In the genomic region with DNA sequence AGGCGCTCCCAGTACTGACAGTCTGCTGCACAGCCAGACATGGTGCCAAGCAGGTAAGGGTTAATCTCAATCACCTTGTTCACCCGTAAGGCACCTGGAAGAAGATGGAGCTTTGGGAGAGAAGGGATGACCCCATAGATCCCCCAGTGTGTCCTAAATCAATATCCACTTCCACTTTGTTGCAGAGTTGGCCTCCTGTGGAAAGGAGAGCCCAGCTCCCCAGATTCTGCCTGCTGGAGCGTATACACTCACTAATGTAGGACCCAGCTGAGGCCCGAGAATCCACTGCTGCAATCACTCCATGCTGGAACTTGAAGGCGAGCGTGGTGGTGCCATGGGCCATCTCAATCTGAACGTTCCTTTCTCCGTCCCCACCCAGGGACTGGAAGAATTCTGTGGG, we compare ENCODE assay signal across 1 cellular context.
TF ChIP-seq lines count a peak whose summit lies in the region.

No MANE protein-coding gene starts in this region.

TF ChIP-seq in WTC11, 78 proteins besides CTCF, POLR2A, EP300 and RAD21:
- TF ChIP-seq, protein P1, sequence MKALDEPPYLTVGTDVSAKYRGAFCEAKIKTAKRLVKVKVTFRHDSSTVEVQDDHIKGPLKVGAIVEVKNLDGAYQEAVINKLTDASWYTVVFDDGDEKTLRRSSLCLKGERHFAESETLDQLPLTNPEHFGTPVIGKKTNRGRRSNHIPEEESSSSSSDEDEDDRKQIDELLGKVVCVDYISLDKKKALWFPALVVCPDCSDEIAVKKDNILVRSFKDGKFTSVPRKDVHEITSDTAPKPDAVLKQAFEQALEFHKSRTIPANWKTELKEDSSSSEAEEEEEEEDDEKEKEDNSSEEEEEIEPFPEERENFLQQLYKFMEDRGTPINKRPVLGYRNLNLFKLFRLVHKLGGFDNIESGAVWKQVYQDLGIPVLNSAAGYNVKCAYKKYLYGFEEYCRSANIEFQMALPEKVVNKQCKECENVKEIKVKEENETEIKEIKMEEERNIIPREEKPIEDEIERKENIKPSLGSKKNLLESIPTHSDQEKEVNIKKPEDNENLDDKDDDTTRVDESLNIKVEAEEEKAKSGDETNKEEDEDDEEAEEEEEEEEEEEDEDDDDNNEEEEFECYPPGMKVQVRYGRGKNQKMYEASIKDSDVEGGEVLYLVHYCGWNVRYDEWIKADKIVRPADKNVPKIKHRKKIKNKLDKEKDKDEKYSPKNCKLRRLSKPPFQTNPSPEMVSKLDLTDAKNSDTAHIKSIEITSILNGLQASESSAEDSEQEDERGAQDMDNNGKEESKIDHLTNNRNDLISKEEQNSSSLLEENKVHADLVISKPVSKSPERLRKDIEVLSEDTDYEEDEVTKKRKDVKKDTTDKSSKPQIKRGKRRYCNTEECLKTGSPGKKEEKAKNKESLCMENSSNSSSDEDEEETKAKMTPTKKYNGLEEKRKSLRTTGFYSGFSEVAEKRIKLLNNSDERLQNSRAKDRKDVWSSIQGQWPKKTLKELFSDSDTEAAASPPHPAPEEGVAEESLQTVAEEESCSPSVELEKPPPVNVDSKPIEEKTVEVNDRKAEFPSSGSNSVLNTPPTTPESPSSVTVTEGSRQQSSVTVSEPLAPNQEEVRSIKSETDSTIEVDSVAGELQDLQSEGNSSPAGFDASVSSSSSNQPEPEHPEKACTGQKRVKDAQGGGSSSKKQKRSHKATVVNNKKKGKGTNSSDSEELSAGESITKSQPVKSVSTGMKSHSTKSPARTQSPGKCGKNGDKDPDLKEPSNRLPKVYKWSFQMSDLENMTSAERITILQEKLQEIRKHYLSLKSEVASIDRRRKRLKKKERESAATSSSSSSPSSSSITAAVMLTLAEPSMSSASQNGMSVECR (CRISPR knock-in tag; IDR thresholded peaks at IDR 0.05; ENCODE audit: borderline replicate concordance) = no peak
- TF ChIP-seq SOX15 (CRISPR knock-in tag; IDR thresholded peaks at IDR 0.05) (no peak), NR2C2 (CRISPR knock-in tag; IDR thresholded peaks at IDR 0.05) (no peak), MXD4 (CRISPR knock-in tag; IDR thresholded peaks at IDR 0.05; ENCODE audit: borderline replicate concordance) (no peak), TCF7 (CRISPR knock-in tag; IDR thresholded peaks at IDR 0.05; ENCODE audit: low read depth) (no peak), SMAD3 (CRISPR knock-in tag; IDR thresholded peaks at IDR 0.05; ENCODE audit: borderline replicate concordance) (no peak), NFE2L1 (CRISPR knock-in tag; IDR thresholded peaks at IDR 0.05) (no peak)
- TF ChIP-seq, protein P2, sequence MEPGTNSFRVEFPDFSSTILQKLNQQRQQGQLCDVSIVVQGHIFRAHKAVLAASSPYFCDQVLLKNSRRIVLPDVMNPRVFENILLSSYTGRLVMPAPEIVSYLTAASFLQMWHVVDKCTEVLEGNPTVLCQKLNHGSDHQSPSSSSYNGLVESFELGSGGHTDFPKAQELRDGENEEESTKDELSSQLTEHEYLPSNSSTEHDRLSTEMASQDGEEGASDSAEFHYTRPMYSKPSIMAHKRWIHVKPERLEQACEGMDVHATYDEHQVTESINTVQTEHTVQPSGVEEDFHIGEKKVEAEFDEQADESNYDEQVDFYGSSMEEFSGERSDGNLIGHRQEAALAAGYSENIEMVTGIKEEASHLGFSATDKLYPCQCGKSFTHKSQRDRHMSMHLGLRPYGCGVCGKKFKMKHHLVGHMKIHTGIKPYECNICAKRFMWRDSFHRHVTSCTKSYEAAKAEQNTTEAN (CRISPR knock-in tag; IDR thresholded peaks at IDR 0.05) = no peak
- TF ChIP-seq, protein P3, sequence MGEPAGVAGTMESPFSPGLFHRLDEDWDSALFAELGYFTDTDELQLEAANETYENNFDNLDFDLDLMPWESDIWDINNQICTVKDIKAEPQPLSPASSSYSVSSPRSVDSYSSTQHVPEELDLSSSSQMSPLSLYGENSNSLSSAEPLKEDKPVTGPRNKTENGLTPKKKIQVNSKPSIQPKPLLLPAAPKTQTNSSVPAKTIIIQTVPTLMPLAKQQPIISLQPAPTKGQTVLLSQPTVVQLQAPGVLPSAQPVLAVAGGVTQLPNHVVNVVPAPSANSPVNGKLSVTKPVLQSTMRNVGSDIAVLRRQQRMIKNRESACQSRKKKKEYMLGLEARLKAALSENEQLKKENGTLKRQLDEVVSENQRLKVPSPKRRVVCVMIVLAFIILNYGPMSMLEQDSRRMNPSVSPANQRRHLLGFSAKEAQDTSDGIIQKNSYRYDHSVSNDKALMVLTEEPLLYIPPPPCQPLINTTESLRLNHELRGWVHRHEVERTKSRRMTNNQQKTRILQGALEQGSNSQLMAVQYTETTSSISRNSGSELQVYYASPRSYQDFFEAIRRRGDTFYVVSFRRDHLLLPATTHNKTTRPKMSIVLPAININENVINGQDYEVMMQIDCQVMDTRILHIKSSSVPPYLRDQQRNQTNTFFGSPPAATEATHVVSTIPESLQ (CRISPR knock-in tag; IDR thresholded peaks at IDR 0.05) = no peak
- TF ChIP-seq, protein P4, sequence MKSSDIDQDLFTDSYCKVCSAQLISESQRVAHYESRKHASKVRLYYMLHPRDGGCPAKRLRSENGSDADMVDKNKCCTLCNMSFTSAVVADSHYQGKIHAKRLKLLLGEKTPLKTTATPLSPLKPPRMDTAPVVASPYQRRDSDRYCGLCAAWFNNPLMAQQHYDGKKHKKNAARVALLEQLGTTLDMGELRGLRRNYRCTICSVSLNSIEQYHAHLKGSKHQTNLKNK (CRISPR knock-in tag; IDR thresholded peaks at IDR 0.05) = no peak
- TF ChIP-seq, protein P5, sequence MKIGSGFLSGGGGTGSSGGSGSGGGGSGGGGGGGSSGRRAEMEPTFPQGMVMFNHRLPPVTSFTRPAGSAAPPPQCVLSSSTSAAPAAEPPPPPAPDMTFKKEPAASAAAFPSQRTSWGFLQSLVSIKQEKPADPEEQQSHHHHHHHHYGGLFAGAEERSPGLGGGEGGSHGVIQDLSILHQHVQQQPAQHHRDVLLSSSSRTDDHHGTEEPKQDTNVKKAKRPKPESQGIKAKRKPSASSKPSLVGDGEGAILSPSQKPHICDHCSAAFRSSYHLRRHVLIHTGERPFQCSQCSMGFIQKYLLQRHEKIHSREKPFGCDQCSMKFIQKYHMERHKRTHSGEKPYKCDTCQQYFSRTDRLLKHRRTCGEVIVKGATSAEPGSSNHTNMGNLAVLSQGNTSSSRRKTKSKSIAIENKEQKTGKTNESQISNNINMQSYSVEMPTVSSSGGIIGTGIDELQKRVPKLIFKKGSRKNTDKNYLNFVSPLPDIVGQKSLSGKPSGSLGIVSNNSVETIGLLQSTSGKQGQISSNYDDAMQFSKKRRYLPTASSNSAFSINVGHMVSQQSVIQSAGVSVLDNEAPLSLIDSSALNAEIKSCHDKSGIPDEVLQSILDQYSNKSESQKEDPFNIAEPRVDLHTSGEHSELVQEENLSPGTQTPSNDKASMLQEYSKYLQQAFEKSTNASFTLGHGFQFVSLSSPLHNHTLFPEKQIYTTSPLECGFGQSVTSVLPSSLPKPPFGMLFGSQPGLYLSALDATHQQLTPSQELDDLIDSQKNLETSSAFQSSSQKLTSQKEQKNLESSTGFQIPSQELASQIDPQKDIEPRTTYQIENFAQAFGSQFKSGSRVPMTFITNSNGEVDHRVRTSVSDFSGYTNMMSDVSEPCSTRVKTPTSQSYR (CRISPR knock-in tag; IDR thresholded peaks at IDR 0.05) = no peak
- TF ChIP-seq, protein P6, sequence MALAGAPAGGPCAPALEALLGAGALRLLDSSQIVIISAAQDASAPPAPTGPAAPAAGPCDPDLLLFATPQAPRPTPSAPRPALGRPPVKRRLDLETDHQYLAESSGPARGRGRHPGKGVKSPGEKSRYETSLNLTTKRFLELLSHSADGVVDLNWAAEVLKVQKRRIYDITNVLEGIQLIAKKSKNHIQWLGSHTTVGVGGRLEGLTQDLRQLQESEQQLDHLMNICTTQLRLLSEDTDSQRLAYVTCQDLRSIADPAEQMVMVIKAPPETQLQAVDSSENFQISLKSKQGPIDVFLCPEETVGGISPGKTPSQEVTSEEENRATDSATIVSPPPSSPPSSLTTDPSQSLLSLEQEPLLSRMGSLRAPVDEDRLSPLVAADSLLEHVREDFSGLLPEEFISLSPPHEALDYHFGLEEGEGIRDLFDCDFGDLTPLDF (CRISPR knock-in tag; IDR thresholded peaks at IDR 0.05) = no peak
